1 cellular context compared by ENCODE assay signal in genomic region chr12:47021298-47021697, GRCh38.
TF ChIP-seq lines count a peak whose summit lies in the region.

No MANE protein-coding gene starts in this region.

TF ChIP-seq in GM23338, 12 proteins besides CTCF, POLR2A, EP300 and RAD21 (continued from another document):
- TF ChIP-seq ZNF462 (CRISPR knock-in tag; IDR thresholded peaks at IDR 0.05), result no peak
